Comparison of ENCODE assay signal across 9 cellular contexts in genomic region chr5:68464424-68464823, GRCh38.
DNase-seq lines count a peak whose midpoint lies in the region; ATAC-seq, FAIRE-seq and TF ChIP-seq lines count a peak whose summit lies in the region.
"Had no signal": no experiment of that assay in that cellular context is flagged by ENCODE, and none has a peak within 500 bp of the region (broad histone marks: within the 10 kb centered on the region; RNA-seq: fewer than 3 reads in every experiment).

No MANE protein-coding gene starts in this region.

- no peaks in the 10 kb centered on the region for H3K4me1 ChIP-seq in astrocyte (ENCODE audit: insufficient read depth, low read length)
- H3K4me1 ChIP-seq in Karpas-422 (ENCODE audit: low read length) = no peaks in the 10 kb centered on the region

- H3K9me2 ChIP-seq in Karpas-422 (replicated peaks; ENCODE audit: insufficient read depth, low read length) = no peaks in the 10 kb centered on the region

- H3K79me2 ChIP-seq in astrocyte (ENCODE audit: insufficient read depth, low read length) (no peaks in the 10 kb centered on the region), Karpas-422 (ENCODE audit: low read length) (no peaks in the 10 kb centered on the region)

- H3K9ac ChIP-seq in astrocyte (ENCODE audit: low read length) (no peak overlapping the region), Karpas-422 (ENCODE audit: low read length) (no peak overlapping the region)

- H3K27me3 Mint-ChIP-seq in astrocyte (ENCODE audit: low read depth, unreplicated experiment) = no peaks in the 10 kb centered on the region
- H3K27me3 Mint-ChIP-seq: naive thymus-derived CD8-positive, alpha-beta T cell had no signal

- H3K4me2 ChIP-seq in astrocyte (ENCODE audit: low read length) (no peak overlapping the region), Karpas-422 (ENCODE audit: low read depth, low read length, poor library complexity, severe bottlenecking) (no peak overlapping the region)

- DNase-seq in NOMO-1 treated with DMSO at 0.1 percent for 48 hours (lab: John Stamatoyannopoulos, UW; ENCODE audit: unreplicated experiment) = peak; percentile 75
- DNase-seq in astrocyte (ENCODE audit: low read depth) = peak; percentile 42
- DNase-seq in stimulated activated CD8-positive, alpha-beta memory T cell treated with anti-CD3 and anti-CD28 coated beads, Interleukin-7, amount 100 ng/mL, for 24 hours (ENCODE audit: low read depth) = peak; percentile 15
- DNase-seq in dermis blood vessel endothelial cell = no peak
- no peak for DNase-seq in cardiac septum (ENCODE audit: low spot score)
- no peak for DNase-seq in Karpas-422
- DNase-seq: naive thymus-derived CD8-positive, alpha-beta T cell had no signal

- no peak for TF ChIP-seq CTCF in astrocyte (IDR thresholded peaks at IDR 0.05; ENCODE audit: insufficient read depth, low read depth, low read length)

- intact Hi-C loops in cardiac septum (cut with DNase I) = loop anchor here (5.0 to 10.0 kb wide), 2 partner anchors 280 to 498 kb away; no protein-coding TSS in a partner anchor

- H3K36me3 Mint-ChIP-seq in astrocyte (ENCODE audit: low read depth, unreplicated experiment) = no peaks in the 10 kb centered on the region
- H3K36me3 Mint-ChIP-seq: brain; naive thymus-derived CD8-positive, alpha-beta T cell had no signal

- peak; percentile 80 for ATAC-seq in GM21619 (IDR thresholded peaks at IDR 0.05; ENCODE audit: unreplicated experiment)

- H3K27ac ChIP-seq in astrocyte (ENCODE audit: low read depth, low read length) = no peak overlapping the region
- no peak overlapping the region for H3K27ac ChIP-seq in Karpas-422 (ENCODE audit: low read length)

- H3K4me3 Mint-ChIP-seq in astrocyte (ENCODE audit: unreplicated experiment) = no peak overlapping the region
- H3K4me3 Mint-ChIP-seq: brain; naive thymus-derived CD8-positive, alpha-beta T cell had no signal

- H3K4me3 ChIP-seq in astrocyte (ENCODE audit: insufficient read depth, low read depth, low read length) = no peak overlapping the region
- no peak overlapping the region for H3K4me3 ChIP-seq in Karpas-422 (ENCODE audit: low read length)

- no peak for FAIRE-seq in astrocyte (lab: Jason Lieb, UNC)

- H4K20me1 ChIP-seq in astrocyte (ENCODE audit: insufficient read depth, low read length) = no peaks in the 10 kb centered on the region
- no peaks in the 10 kb centered on the region for H4K20me1 ChIP-seq in Karpas-422 (ENCODE audit: insufficient read depth, low read depth, low read length)

- H2AFZ ChIP-seq in astrocyte (ENCODE audit: low read depth, low read length) = no peak overlapping the region
- H2AFZ ChIP-seq in Karpas-422 (ENCODE audit: low read length) = no peak overlapping the region

- H3K9me3 ChIP-seq in astrocyte (ENCODE audit: insufficient read depth, low read depth, low read length) (no peaks in the 10 kb centered on the region), Karpas-422 (ENCODE audit: low read length) (no peaks in the 10 kb centered on the region)

- no peak overlapping the region for H3K27ac Mint-ChIP-seq in astrocyte (ENCODE audit: unreplicated experiment)
- H3K27ac Mint-ChIP-seq: brain; naive thymus-derived CD8-positive, alpha-beta T cell had no signal

- H3K9me3 Mint-ChIP-seq in astrocyte (ENCODE audit: unreplicated experiment) = no peaks in the 10 kb centered on the region
- H3K9me3 Mint-ChIP-seq: brain; naive thymus-derived CD8-positive, alpha-beta T cell had no signal

- no peaks in the 10 kb centered on the region for H3K4me1 Mint-ChIP-seq in astrocyte (ENCODE audit: low read depth, unreplicated experiment)
- H3K4me1 Mint-ChIP-seq: brain had no signal

- H3K27me3 ChIP-seq in astrocyte (ENCODE audit: insufficient read depth, low read length) (no peaks in the 10 kb centered on the region), Karpas-422 (ENCODE audit: low read length) (no peaks in the 10 kb centered on the region)

- H3K36me3 ChIP-seq in astrocyte (ENCODE audit: insufficient read depth, low read length) (no peaks in the 10 kb centered on the region), Karpas-422 (ENCODE audit: insufficient read depth, low read length) (no peaks in the 10 kb centered on the region)

Comparison
In these comparisons a context has a peak if more than half of its experiments do, and no peak if none do; other contexts are left out.
1. DNase-seq: peak in NOMO-1 treated with DMSO at 0.1 percent for 48 hours (single experiment), astrocyte (single experiment) and stimulated activated CD8-positive, alpha-beta memory T cell treated with anti-CD3 and anti-CD28 coated beads, Interleukin-7, amount 100 ng/mL, for 24 hours (single experiment); none in dermis blood vessel endothelial cell (single experiment), cardiac septum (single experiment) and Karpas-422 (single experiment).